ENCODE assay signal across 8 cellular contexts in genomic region chrX:13652256-13653021, GRCh38. TPM values are rescaled to one million over a fixed set of nuclear protein-coding genes. Genes with fewer than 3 reads are reported as not detected.
DNase-seq lines count a peak whose midpoint lies in the region; ATAC-seq and TF ChIP-seq lines count a peak whose summit lies in the region.

No MANE protein-coding gene starts in this region.

- WGBS in hepatocyte (ENCODE audit: low lambda C conversion rate, missing lambda C conversion rate): 52% methylated on average over 17 of the region's 17 CpGs

- TF ChIP-seq CTCF in activated CD8-positive, alpha-beta T cell treated with anti-CD3 and anti-CD28 coated beads for 36 hours (IDR thresholded peaks at IDR 0.05): no peak
- TF ChIP-seq CTCF in hepatocyte (IDR thresholded peaks at IDR 0.05; ENCODE audit: poor library complexity): no peak

- H3K9me2 ChIP-seq in hepatocyte (replicated peaks; ENCODE audit: insufficient read depth): no peaks in the 10 kb centered on the region

- peak overlapping the region; percentile 72 for H3K27ac ChIP-seq in hepatocyte

- H2AFZ ChIP-seq in hepatocyte: peak overlapping the region; percentile 24

- ATAC-seq in HG02938 (IDR thresholded peaks at IDR 0.05; ENCODE audit: unreplicated experiment): peak; percentile 11
- ATAC-seq in activated CD8-positive, alpha-beta T cell treated with anti-CD3 and anti-CD28 coated beads for 36 hours: no peak
- ATAC-seq in stimulated activated naive B cell treated with anti-CD40 and anti-IgM and Interleukin-4, amounts not matched to agents 10 μg/mL and 1 μg/mL and 100 μg/mL, for 72 hours (replicated peaks): no peak

- intact Hi-C loops in activated CD8-positive, alpha-beta T cell treated with anti-CD3 and anti-CD28 coated beads for 36 hours (cut with micrococcal nuclease): loop anchor here (5.0 to 10.0 kb wide), 2 partner anchors 82 to 380 kb away; partner anchors contain the start of genes OFD1 and TRAPPC2

- H3K79me2 ChIP-seq in hepatocyte: no peaks in the 10 kb centered on the region

- H3K4me3 ChIP-seq in hepatocyte: peak overlapping the region; percentile 20

- H3K36me3 ChIP-seq in hepatocyte (replicated peaks; ENCODE audit: insufficient read depth, low read depth): no peaks in the 10 kb centered on the region

- no peaks in the 10 kb centered on the region for H3K9me3 Mint-ChIP-seq in activated CD8-positive, alpha-beta T cell treated with anti-CD3 and anti-CD28 coated beads for 36 hours
- H3K9me3 Mint-ChIP-seq in stimulated activated naive B cell treated with anti-CD40 and anti-IgM and Interleukin-4, amounts not matched to agents 10 μg/mL and 1 μg/mL and 100 μg/mL, for 72 hours: no peaks in the 10 kb centered on the region

- DNase-seq in EH (ENCODE audit: low read depth): peak; percentile 93
- DNase-seq in activated CD8-positive, alpha-beta T cell treated with anti-CD3 and anti-CD28 coated beads for 36 hours: no peak
- DNase-seq in hepatocyte (ENCODE audit: low spot score): no peak
- no peak for DNase-seq in stimulated activated naive B cell treated with anti-CD40 and anti-IgM and Interleukin-4, amounts not matched to agents 10 μg/mL and 1 μg/mL and 100 μg/mL, for 72 hours
- no peak for DNase-seq in NAMALWA (ENCODE audit: low spot score)
- DNase-seq in NCI-H1048 (lab: John Stamatoyannopoulos, UW): no peak
- DNase-seq in iPS-NIHi7 (ENCODE audit: extremely low spot score): no peak

- CTCF ChIA-PET in activated CD8-positive, alpha-beta T cell treated with anti-CD3 and anti-CD28 coated beads for 36 hours (lab: Charles Lee): interaction anchor here (1.6 kb wide), 1 partner anchor 94 kb away, joined by 3 read pairs; no protein-coding TSS in a partner anchor

- H3K4me1 Mint-ChIP-seq in activated CD8-positive, alpha-beta T cell treated with anti-CD3 and anti-CD28 coated beads for 36 hours (ENCODE audit: low read depth): peaks cover 31% of the 10 kb centered on the region
- H3K4me1 Mint-ChIP-seq in stimulated activated naive B cell treated with anti-CD40 and anti-IgM and Interleukin-4, amounts not matched to agents 10 μg/mL and 1 μg/mL and 100 μg/mL, for 72 hours: peaks cover 0 to 13% of the 10 kb centered on the region in 2 donors

- H3K4me2 ChIP-seq in hepatocyte: peak overlapping the region; percentile 70

- no peaks in the 10 kb centered on the region for H3K36me3 Mint-ChIP-seq in activated CD8-positive, alpha-beta T cell treated with anti-CD3 and anti-CD28 coated beads for 36 hours (ENCODE audit: low read depth)
- peaks cover 0 to 19% of the 10 kb centered on the region in 2 donors for H3K36me3 Mint-ChIP-seq in stimulated activated naive B cell treated with anti-CD40 and anti-IgM and Interleukin-4, amounts not matched to agents 10 μg/mL and 1 μg/mL and 100 μg/mL, for 72 hours

- no peaks in the 10 kb centered on the region for H3K27me3 ChIP-seq in hepatocyte

- H3K27ac Mint-ChIP-seq in activated CD8-positive, alpha-beta T cell treated with anti-CD3 and anti-CD28 coated beads for 36 hours: peak overlapping the region; percentile 85
- peak overlapping the region; percentile 97 for H3K27ac Mint-ChIP-seq in stimulated activated naive B cell treated with anti-CD40 and anti-IgM and Interleukin-4, amounts not matched to agents 10 μg/mL and 1 μg/mL and 100 μg/mL, for 72 hours

- no peaks in the 10 kb centered on the region for H4K20me1 ChIP-seq in hepatocyte (ENCODE audit: insufficient read depth, poor library complexity, severe bottlenecking)

- POLR2A ChIA-PET in activated CD8-positive, alpha-beta T cell treated with anti-CD3 and anti-CD28 coated beads for 36 hours (lab: Charles Lee): interaction anchor here (0.9 to 2.0 kb wide), 3 partner anchors 17 to 377 kb away, joined by 4 to 5 read pairs (median 4); partner anchors contain the start of gene GEMIN8

- H3K9me3 ChIP-seq in hepatocyte (ENCODE audit: low read depth): no peaks in the 10 kb centered on the region

- peaks cover 8% of the 10 kb centered on the region for H3K4me1 ChIP-seq in hepatocyte (ENCODE audit: insufficient read depth)

- H3K4me3 Mint-ChIP-seq in activated CD8-positive, alpha-beta T cell treated with anti-CD3 and anti-CD28 coated beads for 36 hours: peak overlapping the region; percentile 80
- H3K4me3 Mint-ChIP-seq in stimulated activated naive B cell treated with anti-CD40 and anti-IgM and Interleukin-4, amounts not matched to agents 10 μg/mL and 1 μg/mL and 100 μg/mL, for 72 hours: peak overlapping the region; percentile 91 to 92

- H3K27me3 Mint-ChIP-seq in activated CD8-positive, alpha-beta T cell treated with anti-CD3 and anti-CD28 coated beads for 36 hours: no peaks in the 10 kb centered on the region
- H3K27me3 Mint-ChIP-seq in stimulated activated naive B cell treated with anti-CD40 and anti-IgM and Interleukin-4, amounts not matched to agents 10 μg/mL and 1 μg/mL and 100 μg/mL, for 72 hours: peaks cover 0 to 12% of the 10 kb centered on the region in 2 donors

RNA-seq across cellular contexts. Expression of gene TCEANC, which starts 0.5 kb away (rescaled TPM):
- total RNA-seq in activated CD8-positive, alpha-beta T cell treated with anti-CD3 and anti-CD28 coated beads for 36 hours: 1 to 10 TPM; 1.3 to 1.4 TPM
- 5.4 and 5.5 TPM in 2 replicates for total RNA-seq in hepatocyte
- polyA plus RNA-seq in hepatocyte: 1.8 and 2.0 TPM in 2 replicates

RNA-seq across cellular contexts. Expression of gene RAB9A, which starts 36.5 kb away (rescaled TPM):
- 10 to 100 TPM; 30.8 to 31.7 TPM for total RNA-seq in activated CD8-positive, alpha-beta T cell treated with anti-CD3 and anti-CD28 coated beads for 36 hours
- total RNA-seq in hepatocyte: 66.1 and 73.0 TPM in 2 replicates
- polyA plus RNA-seq in hepatocyte: 51.2 and 53.9 TPM in 2 replicates
